ENCODE assay signal across 14 cellular contexts in the genomic region with DNA sequence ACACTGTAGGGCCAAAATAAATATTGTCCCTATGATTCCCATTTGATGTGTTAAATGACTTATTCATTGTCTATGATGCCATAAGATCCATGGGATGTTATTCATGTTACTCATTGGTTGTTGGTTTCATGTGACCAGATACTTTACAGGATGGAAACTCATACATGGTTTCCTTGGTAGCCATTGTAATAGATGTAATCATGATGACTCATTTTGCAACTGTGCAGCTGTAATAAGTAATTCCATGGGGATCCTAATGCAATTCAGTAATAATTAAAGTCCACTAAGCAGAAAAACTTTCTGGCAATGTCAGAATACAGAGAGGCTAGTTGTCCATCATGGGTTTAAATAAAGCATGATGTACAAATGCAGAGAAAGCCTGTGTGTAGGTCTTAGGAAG.
DNase-seq lines count a peak whose midpoint lies in the region; ATAC-seq, FAIRE-seq and TF ChIP-seq lines count a peak whose summit lies in the region.
"Had no signal": no experiment of that assay in that cellular context is flagged by ENCODE, and none has a peak within 500 bp of the region (broad histone marks: within the 10 kb centered on the region; RNA-seq: fewer than 3 reads in every experiment).

No MANE protein-coding gene starts in this region.

- no peak for FAIRE-seq in A549 (lab: Jason Lieb, UNC)
- FAIRE-seq in astrocyte (lab: Jason Lieb, UNC): peak; percentile 89

- POLR2A ChIA-PET in A549 (lab: Yijun Ruan, JAX): no interaction called here
- POLR2A ChIA-PET in WTC11 (lab: Charles Lee): no interaction called here

- H3K27me3 Mint-ChIP-seq in HFFc6 (ENCODE audit: insufficient read depth): no peaks in the 10 kb centered on the region
- H3K27me3 Mint-ChIP-seq in astrocyte (ENCODE audit: low read depth, unreplicated experiment): no peaks in the 10 kb centered on the region
- peaks cover 4% of the 10 kb centered on the region for H3K27me3 Mint-ChIP-seq in activated naive CD4-positive, alpha-beta T cell treated with anti-CD3 and anti-CD28 coated beads for 36 hours (ENCODE audit: low read depth)
- H3K27me3 Mint-ChIP-seq in WTC11 (ENCODE audit: low read depth): peaks cover 4% of the 10 kb centered on the region
- H3K27me3 Mint-ChIP-seq: brain had no signal

- H3K4me3 ChIP-seq in A549 (no peak overlapping the region), astrocyte (ENCODE audit: insufficient read depth, low read depth, low read length) (no peak overlapping the region)
- H3K4me3 ChIP-seq: gastroesophageal sphincter, PC-9 had no signal

- H4K20me1 ChIP-seq in astrocyte (ENCODE audit: insufficient read depth, low read length): no peaks in the 10 kb centered on the region

- H3K9ac ChIP-seq in astrocyte (ENCODE audit: low read length): peak overlapping the region; percentile 11
- H3K9ac ChIP-seq: parathyroid adenoma had no signal

- TF ChIP-seq CTCF in A549 (IDR thresholded peaks at IDR 0.05) (no peak), HFFc6 (IDR thresholded peaks at IDR 0.05) (no peak), astrocyte (IDR thresholded peaks at IDR 0.05; ENCODE audit: insufficient read depth, low read depth, low read length) (no peak), WTC11 (IDR thresholded peaks at IDR 0.05) (no peak)

- DNase-seq in A549 (ENCODE audit: low read depth in 1 of 2, low spot score in 1 of 2) (peak in 1 of 2 experiments; percentile 3), HFFc6 (peak; percentile 28), astrocyte (ENCODE audit: low read depth) (peak; percentile 90), glomerular endothelial cell (ENCODE audit: extremely low read depth, low read depth, low spot score) (peak; percentile 90), pons (ENCODE audit: low spot score) (no peak), WTC11 (ENCODE audit: low spot score) (no peak), Right ventricle myocardium superior (no peak)
- DNase-seq in activated naive CD4-positive, alpha-beta T cell treated with anti-CD3 and anti-CD28 coated beads for 36 hours: no peak
- DNase-seq: NCI-H1694 treated with DMSO at 0.1 percent for 48 hours; stimulated activated CD4-positive, alpha-beta T cell treated with anti-CD3 and anti-CD28 coated beads, Interleukin-4, amount 100 ng/mL, for 24 hours had no signal

- H3K36me3 Mint-ChIP-seq in HFFc6 (ENCODE audit: low read depth): no peaks in the 10 kb centered on the region
- H3K36me3 Mint-ChIP-seq in astrocyte (ENCODE audit: low read depth, unreplicated experiment): no peaks in the 10 kb centered on the region
- no peaks in the 10 kb centered on the region for H3K36me3 Mint-ChIP-seq in activated naive CD4-positive, alpha-beta T cell treated with anti-CD3 and anti-CD28 coated beads for 36 hours (ENCODE audit: low read depth)
- peaks cover 9% of the 10 kb centered on the region; the same call in 1 of the 2 replicates for H3K36me3 Mint-ChIP-seq in WTC11
- H3K36me3 Mint-ChIP-seq: brain had no signal

- H2AFZ ChIP-seq in astrocyte (ENCODE audit: low read depth, low read length): no peak overlapping the region
- H2AFZ ChIP-seq: parathyroid adenoma, PC-9 had no signal

- TF ChIP-seq POLR2A in A549 (IDR thresholded peaks at IDR 0.05; ENCODE audit: low read length): no peak

- ATAC-seq in A549 (no peak), WTC11 (no peak), Right ventricle myocardium superior (ENCODE audit: poor library complexity) (no peak)
- ATAC-seq: gastroesophageal sphincter had no signal

- no peak for TF ChIP-seq RAD21 in A549 (conservative IDR thresholded peaks at IDR 0.05 in 1 of 2, IDR thresholded peaks at IDR 0.05 in 1 of 2)

- CTCF ChIA-PET in A549 (lab: Yijun Ruan, JAX): no interaction called here
- CTCF ChIA-PET in activated naive CD4-positive, alpha-beta T cell treated with anti-CD3 and anti-CD28 coated beads for 36 hours (lab: Charles Lee): no interaction called here
- CTCF ChIA-PET in WTC11 (lab: Charles Lee): no interaction called here

- H3K4me1 Mint-ChIP-seq in HFFc6 (ENCODE audit: low read depth): no peaks in the 10 kb centered on the region
- H3K4me1 Mint-ChIP-seq in astrocyte (ENCODE audit: low read depth, unreplicated experiment): peaks cover 8% of the 10 kb centered on the region
- H3K4me1 Mint-ChIP-seq in activated naive CD4-positive, alpha-beta T cell treated with anti-CD3 and anti-CD28 coated beads for 36 hours (ENCODE audit: low read depth): peaks cover 5% of the 10 kb centered on the region
- H3K4me1 Mint-ChIP-seq in WTC11: peaks cover 31% of the 10 kb centered on the region

- H3K79me2 ChIP-seq in astrocyte (ENCODE audit: insufficient read depth, low read length): no peaks in the 10 kb centered on the region
- H3K79me2 ChIP-seq: parathyroid adenoma had no signal

- no peak overlapping the region for H3K4me2 ChIP-seq in A549
- H3K4me2 ChIP-seq in astrocyte (ENCODE audit: low read length): peak overlapping the region; percentile 45
- H3K4me2 ChIP-seq: PC-9 had no signal

- no peaks in the 10 kb centered on the region for H3K4me1 ChIP-seq in A549
- H3K4me1 ChIP-seq in astrocyte (ENCODE audit: insufficient read depth, low read length): peaks cover 6% of the 10 kb centered on the region
- H3K4me1 ChIP-seq: gastroesophageal sphincter, parathyroid adenoma had no signal

- H3K36me3 ChIP-seq in astrocyte (ENCODE audit: insufficient read depth, low read length): no peaks in the 10 kb centered on the region
- H3K36me3 ChIP-seq: gastroesophageal sphincter had no signal

- no peak overlapping the region for H3K4me3 Mint-ChIP-seq in HFFc6
- no peak overlapping the region for H3K4me3 Mint-ChIP-seq in astrocyte (ENCODE audit: unreplicated experiment)
- H3K4me3 Mint-ChIP-seq in activated naive CD4-positive, alpha-beta T cell treated with anti-CD3 and anti-CD28 coated beads for 36 hours: no peak overlapping the region
- H3K4me3 Mint-ChIP-seq in WTC11: no peak overlapping the region
- H3K4me3 Mint-ChIP-seq: brain had no signal

- H3K27ac ChIP-seq in A549 (no peak overlapping the region), astrocyte (ENCODE audit: low read depth, low read length) (peak overlapping the region; percentile 73)
- H3K27ac ChIP-seq: gastroesophageal sphincter, parathyroid adenoma, PC-9 had no signal

- H3K27me3 ChIP-seq in astrocyte (ENCODE audit: insufficient read depth, low read length): no peaks in the 10 kb centered on the region
- H3K27me3 ChIP-seq: gastroesophageal sphincter had no signal

- H3K9me3 Mint-ChIP-seq in HFFc6: peaks cover 14% of the 10 kb centered on the region; the same call in 1 of the 2 replicates
- peaks cover 5% of the 10 kb centered on the region for H3K9me3 Mint-ChIP-seq in astrocyte (ENCODE audit: unreplicated experiment)
- H3K9me3 Mint-ChIP-seq in activated naive CD4-positive, alpha-beta T cell treated with anti-CD3 and anti-CD28 coated beads for 36 hours: peaks cover 4% of the 10 kb centered on the region
- peaks cover 15% of the 10 kb centered on the region for H3K9me3 Mint-ChIP-seq in WTC11

- intact Hi-C loops in activated naive CD4-positive, alpha-beta T cell treated with anti-CD3 and anti-CD28 coated beads for 36 hours (cut with micrococcal nuclease): no loop called here
- intact Hi-C loops in Right ventricle myocardium superior (cut with DNase I): no loop called here

- H3K27ac Mint-ChIP-seq in HFFc6 (no peak overlapping the region), astrocyte (ENCODE audit: unreplicated experiment) (no peak overlapping the region), WTC11 (no peak overlapping the region)
- no peak overlapping the region for H3K27ac Mint-ChIP-seq in activated naive CD4-positive, alpha-beta T cell treated with anti-CD3 and anti-CD28 coated beads for 36 hours
- H3K27ac Mint-ChIP-seq: brain had no signal

- H3K9me3 ChIP-seq in A549: no peaks in the 10 kb centered on the region
- H3K9me3 ChIP-seq in astrocyte (ENCODE audit: insufficient read depth, low read depth, low read length): no peaks in the 10 kb centered on the region
- H3K9me3 ChIP-seq: gastroesophageal sphincter had no signal

- no peak for TF ChIP-seq EP300 in A549 (IDR thresholded peaks at IDR 0.05)

TF ChIP-seq in A549, 52 proteins besides CTCF, POLR2A, EP300 and RAD21:
- TF ChIP-seq FOXS1 (CRISPR knock-in tag; IDR thresholded peaks at IDR 0.05): no peak
- no peak for TF ChIP-seq HOXA7 (CRISPR knock-in tag; IDR thresholded peaks at IDR 0.05)
- no peak for TF ChIP-seq FOSL2 (IDR thresholded peaks at IDR 0.05)
- TF ChIP-seq FOSL2 (CRISPR knock-in tag; IDR thresholded peaks at IDR 0.05): peak; percentile 19; the same call in 1 of the 2 replicates

TF ChIP-seq in WTC11, 78 proteins besides CTCF, POLR2A, EP300 and RAD21:
- TF ChIP-seq RELA (CRISPR knock-in tag; IDR thresholded peaks at IDR 0.05; ENCODE audit: borderline replicate concordance): no peak
- no peak for TF ChIP-seq NFYB (CRISPR knock-in tag; conservative IDR thresholded peaks at IDR 0.05; ENCODE audit: low read depth)
- TF ChIP-seq SMAD4 (CRISPR knock-in tag; IDR thresholded peaks at IDR 0.05): no peak
- TF ChIP-seq MXD4 (CRISPR knock-in tag; IDR thresholded peaks at IDR 0.05; ENCODE audit: borderline replicate concordance): no peak
- no peak for TF ChIP-seq TEAD1 (CRISPR knock-in tag; IDR thresholded peaks at IDR 0.05)

Comparison
In these comparisons a context has a peak if more than half of its experiments do, and no peak if none do; other contexts are left out.
1. DNase-seq: peak in HFFc6 (single experiment), astrocyte (single experiment) and glomerular endothelial cell (single experiment); none in pons (single experiment), activated naive CD4-positive, alpha-beta T cell treated with anti-CD3 and anti-CD28 coated beads for 36 hours (single experiment), WTC11 (single experiment) and Right ventricle myocardium superior (single experiment).